In genomic region chr5:15640116-15640515, GRCh38 we compare ENCODE assay signal across 39 cellular contexts.
"Had no signal": no experiment of that assay in that cellular context is flagged by ENCODE, and none has a peak within 500 bp of the region (broad histone marks: within the 10 kb centered on the region; RNA-seq: fewer than 3 reads in every experiment).

No MANE protein-coding gene starts in this region.

- DNase-seq: activated effector memory CD4-positive, alpha-beta T cell treated with anti-CD3 and anti-CD28 coated beads, Interleukin-2, amount 50 U/mL, for 16 hours; activated effector memory CD4-positive, alpha-beta T cell treated with Interleukin-2 at 50 U/mL for 16 hours; activated gamma-delta T cell; activated gamma-delta T cell treated with Interleukin-2 at 50 U/mL for 16 hours; activated naive CD4-positive, alpha-beta T cell; activated naive CD4-positive, alpha-beta T cell treated with anti-CD3 and anti-CD28 coated beads for 36 hours; activated naive CD4-positive, alpha-beta T cell treated with anti-CD3 and anti-CD28 coated beads, Interleukin-2, amount 10 ng/mL, durations not matched to agents 7 days and 5 days; activated naive CD4-positive, alpha-beta T cell treated with anti-CD3 and anti-CD28 coated beads, Interleukin-2, amount 50 U/mL, for 16 hours; activated naive CD4-positive, alpha-beta T cell treated with Interleukin-2 at 50 U/mL for 16 hours; activated naive CD8-positive, alpha-beta T cell treated with anti-CD3 and anti-CD28 coated beads for 36 hours; activated naive CD8-positive, alpha-beta T cell treated with anti-CD3 and anti-CD28 coated beads, Interleukin-2, amount 10 ng/mL, durations not matched to agents 7 days and 5 days; activated naive CD8-positive, alpha-beta T cell treated with anti-CD3 and anti-CD28 coated beads, Interleukin-2, amount 50 U/mL, for 24 hours; activated T-cell treated with anti-CD3 and anti-CD28 coated beads, Interleukin-2, amount 50 U/mL, for 24 hours; activated T-cell treated with anti-CD3 and anti-CD28 coated beads, Interleukin-2, amount 50 U/mL, for 4 hours; activated T-cell treated with anti-CD3 and anti-CD28 coated beads, Interleukin-2, amount 50 U/mL, for 48 hours; activated T-cell treated with anti-CD3 and anti-CD28 coated beads, Interleukin-2, amount 50 U/mL, for 72 hours; amniotic stem cell; amygdala; anterior cingulate cortex; aorta; body of pancreas; brain microvascular endothelial cell; caudate nucleus; central memory CD4-positive, alpha-beta T cell; cerebellar nuclear complex had no signal

- H3K27ac ChIP-seq: ascending aorta, body of pancreas, brain microvascular endothelial cell, breast epithelium, cardiac muscle cell had no signal

- H3K9me3 Mint-ChIP-seq: activated naive CD4-positive, alpha-beta T cell treated with anti-CD3 and anti-CD28 coated beads for 36 hours; activated naive CD4-positive, alpha-beta T cell treated with anti-CD3 and anti-CD28 coated beads, Interleukin-2, amount 10 ng/mL, durations not matched to agents 7 days and 5 days; activated naive CD8-positive, alpha-beta T cell treated with anti-CD3 and anti-CD28 coated beads for 36 hours; activated naive CD8-positive, alpha-beta T cell treated with anti-CD3 and anti-CD28 coated beads, Interleukin-2, amount 10 ng/mL, durations not matched to agents 7 days and 5 days; activated T-helper 17 cell treated with anti-CD3 and anti-CD28 coated beads, Interleukin-2, amount 50 U/mL, for 72 hours had no signal

- H3K4me1 ChIP-seq: body of pancreas, breast epithelium had no signal

- H3K27ac Mint-ChIP-seq: activated naive CD4-positive, alpha-beta T cell treated with anti-CD3 and anti-CD28 coated beads for 36 hours; activated naive CD4-positive, alpha-beta T cell treated with anti-CD3 and anti-CD28 coated beads, Interleukin-2, amount 10 ng/mL, durations not matched to agents 7 days and 5 days; activated naive CD4-positive, alpha-beta T cell treated with anti-CD3 and anti-CD28 coated beads, Interleukin-2, amount 50 U/mL, for 24 hours; activated naive CD8-positive, alpha-beta T cell; activated naive CD8-positive, alpha-beta T cell treated with anti-CD3 and anti-CD28 coated beads for 36 hours; activated naive CD8-positive, alpha-beta T cell treated with anti-CD3 and anti-CD28 coated beads, Interleukin-2, amount 10 ng/mL, durations not matched to agents 7 days and 5 days; activated naive CD8-positive, alpha-beta T cell treated with anti-CD3 and anti-CD28 coated beads, Interleukin-2, amount 50 U/mL, for 24 hours; activated T-cell treated with anti-CD3 and anti-CD28 coated beads, Interleukin-2, amount 50 U/mL, for 24 hours; activated T-cell treated with anti-CD3 and anti-CD28 coated beads, Interleukin-2, amount 50 U/mL, for 72 hours; activated T-helper 1 cell treated with anti-CD3 and anti-CD28 coated beads, Interleukin-12 subunit alpha, Interleukin-12 subunit beta, Interleukin-2, Interleukin-4 antibody, amounts not matched to agents 30 ng/mL and 10 ng/mL and 1 ng/mL, durations not matched to agents 14 hours and 24 hours and 36 hours; activated T-helper 17 cell treated with anti-CD3 and anti-CD28 coated beads, Interleukin-2, amount 50 U/mL, for 72 hours; activated T-helper 2 cell treated with anti-CD3 and anti-CD28 coated beads, Interferon-gamma antibody, Interleukin-2, Interleukin-4, amounts not matched to agents 10 μg/mL and 5 μg/mL and 100 μg/mL, durations not matched to agents 14 hours and 24 hours and 36 hours; brain had no signal

- H3K27me3 Mint-ChIP-seq: activated naive CD4-positive, alpha-beta T cell treated with anti-CD3 and anti-CD28 coated beads, Interleukin-2, amount 10 ng/mL, durations not matched to agents 7 days and 5 days; activated naive CD4-positive, alpha-beta T cell treated with anti-CD3 and anti-CD28 coated beads, Interleukin-2, amount 50 U/mL, for 24 hours; activated naive CD8-positive, alpha-beta T cell; activated naive CD8-positive, alpha-beta T cell treated with anti-CD3 and anti-CD28 coated beads for 36 hours; activated naive CD8-positive, alpha-beta T cell treated with anti-CD3 and anti-CD28 coated beads, Interleukin-2, amount 10 ng/mL, durations not matched to agents 7 days and 5 days; activated naive CD8-positive, alpha-beta T cell treated with anti-CD3 and anti-CD28 coated beads, Interleukin-2, amount 50 U/mL, for 24 hours; activated T-cell treated with anti-CD3 and anti-CD28 coated beads, Interleukin-2, amount 50 U/mL, for 24 hours; activated T-helper 17 cell treated with anti-CD3 and anti-CD28 coated beads, Interleukin-2, amount 50 U/mL, for 72 hours; brain; central memory CD8-positive, alpha-beta T cell had no signal

- FAIRE-seq: astrocyte, bronchial epithelial cell, colon had no signal

- H3K4me3 Mint-ChIP-seq: activated naive CD4-positive, alpha-beta T cell treated with anti-CD3 and anti-CD28 coated beads for 36 hours; activated naive CD4-positive, alpha-beta T cell treated with anti-CD3 and anti-CD28 coated beads, Interleukin-2, amount 10 ng/mL, durations not matched to agents 7 days and 5 days; activated naive CD4-positive, alpha-beta T cell treated with anti-CD3 and anti-CD28 coated beads, Interleukin-2, amount 50 U/mL, for 24 hours; activated naive CD8-positive, alpha-beta T cell; activated naive CD8-positive, alpha-beta T cell treated with anti-CD3 and anti-CD28 coated beads for 36 hours; activated naive CD8-positive, alpha-beta T cell treated with anti-CD3 and anti-CD28 coated beads, Interleukin-2, amount 10 ng/mL, durations not matched to agents 7 days and 5 days; activated naive CD8-positive, alpha-beta T cell treated with anti-CD3 and anti-CD28 coated beads, Interleukin-2, amount 50 U/mL, for 24 hours; activated T-cell treated with anti-CD3 and anti-CD28 coated beads, Interleukin-2, amount 50 U/mL, for 24 hours; activated T-cell treated with anti-CD3 and anti-CD28 coated beads, Interleukin-2, amount 50 U/mL, for 4 hours; activated T-cell treated with anti-CD3 and anti-CD28 coated beads, Interleukin-2, amount 50 U/mL, for 72 hours; activated T-helper 1 cell treated with anti-CD3 and anti-CD28 coated beads, Interleukin-12 subunit alpha, Interleukin-12 subunit beta, Interleukin-2, Interleukin-4 antibody, amounts not matched to agents 30 ng/mL and 10 ng/mL and 1 ng/mL, durations not matched to agents 14 hours and 24 hours and 36 hours; activated T-helper 17 cell treated with anti-CD3 and anti-CD28 coated beads, Interleukin-2, amount 50 U/mL, for 72 hours; brain; central memory CD8-positive, alpha-beta T cell had no signal

- H3K4me3 ChIP-seq: ascending aorta, body of pancreas, breast epithelium, cardiac muscle cell had no signal

- ATAC-seq: activated naive CD4-positive, alpha-beta T cell treated with anti-CD3 and anti-CD28 coated beads, Interleukin-2, amount 50 U/mL, for 72 hours; activated naive CD8-positive, alpha-beta T cell treated with anti-CD3 and anti-CD28 coated beads, Interleukin-2, amount 50 U/mL, for 24 hours; activated T-cell treated with anti-CD3 and anti-CD28 coated beads, Interleukin-2, amount 50 U/mL, for 4 hours; activated T-cell treated with anti-CD3 and anti-CD28 coated beads, Interleukin-2, amount 50 U/mL, for 72 hours; activated T-helper 17 cell treated with anti-CD3 and anti-CD28 coated beads, Interleukin-2, amount 50 U/mL, for 72 hours; body of pancreas had no signal

- H3K36me3 ChIP-seq: ascending aorta, brain microvascular endothelial cell, breast epithelium, cardiac muscle cell had no signal

- H3K36me3 Mint-ChIP-seq: activated naive CD4-positive, alpha-beta T cell treated with anti-CD3 and anti-CD28 coated beads, Interleukin-2, amount 10 ng/mL, durations not matched to agents 7 days and 5 days; activated naive CD4-positive, alpha-beta T cell treated with anti-CD3 and anti-CD28 coated beads, Interleukin-2, amount 50 U/mL, for 24 hours; activated naive CD8-positive, alpha-beta T cell; activated naive CD8-positive, alpha-beta T cell treated with anti-CD3 and anti-CD28 coated beads for 36 hours; activated naive CD8-positive, alpha-beta T cell treated with anti-CD3 and anti-CD28 coated beads, Interleukin-2, amount 10 ng/mL, durations not matched to agents 7 days and 5 days had no signal

- H3K27me3 ChIP-seq: ascending aorta, body of pancreas, brain microvascular endothelial cell, breast epithelium, cardiac muscle cell had no signal

- H3K9me3 ChIP-seq: ascending aorta, body of pancreas, breast epithelium had no signal

- H3K4me1 Mint-ChIP-seq: activated naive CD4-positive, alpha-beta T cell treated with anti-CD3 and anti-CD28 coated beads, Interleukin-2, amount 10 ng/mL, durations not matched to agents 7 days and 5 days; activated naive CD4-positive, alpha-beta T cell treated with anti-CD3 and anti-CD28 coated beads, Interleukin-2, amount 50 U/mL, for 24 hours; activated naive CD8-positive, alpha-beta T cell treated with anti-CD3 and anti-CD28 coated beads for 36 hours; activated naive CD8-positive, alpha-beta T cell treated with anti-CD3 and anti-CD28 coated beads, Interleukin-2, amount 10 ng/mL, durations not matched to agents 7 days and 5 days; activated naive CD8-positive, alpha-beta T cell treated with anti-CD3 and anti-CD28 coated beads, Interleukin-2, amount 50 U/mL, for 24 hours; activated T-helper 17 cell treated with anti-CD3 and anti-CD28 coated beads, Interleukin-2, amount 50 U/mL, for 72 hours; central memory CD8-positive, alpha-beta T cell had no signal
